Comparison of ENCODE assay signal across 12 cellular contexts in genomic region chr1:221117548-221117951, GRCh38.
DNase-seq lines count a peak whose midpoint lies in the region; ATAC-seq and TF ChIP-seq lines count a peak whose summit lies in the region.
"Had no signal": no experiment of that assay in that cellular context is flagged by ENCODE, and none has a peak within 500 bp of the region (broad histone marks: within the 10 kb centered on the region; RNA-seq: fewer than 3 reads in every experiment).

No MANE protein-coding gene starts in this region.

- H3K18ac ChIP-seq in mesenchymal stem cell (ENCODE audit: low read depth in 1 of 2, low read length in 2 of 2) = peak overlapping the region in 1 of 2 experiments; percentile 12

- DNase-seq in AG08396 (ENCODE audit: low spot score) (peak; percentile 67), MV-4-11 (lab: John Stamatoyannopoulos, UW) (peak; percentile 54), dermis blood vessel endothelial cell (peak; percentile 29), mesenchymal stem cell (peak; percentile 84), mesenteric fat pad (ENCODE audit: low spot score) (no peak), CD14-positive monocyte (ENCODE audit: low spot score) (no peak)
- DNase-seq: CD8-positive, alpha-beta memory T cell; esophagus squamous epithelium; SW 1271 had no signal

- H3K9ac ChIP-seq in mesenchymal stem cell (ENCODE audit: low read length) = peak overlapping the region; percentile 17

- H2AFZ ChIP-seq in mesenchymal stem cell (ENCODE audit: low read depth, low read length) = no peak overlapping the region

- H3K27me3 ChIP-seq in mesenchymal stem cell (ENCODE audit: control insufficient read depth in 1 of 2, insufficient read depth in 1 of 2, low read length in 2 of 2) = peaks cover 0 to 8% of the 10 kb centered on the region in 2 experiments
- H3K27me3 ChIP-seq: esophagus squamous epithelium had no signal

- H3K27ac ChIP-seq in mesenchymal stem cell (ENCODE audit: low read length, poor library complexity, severe bottlenecking) = peak overlapping the region; percentile 96

- WGBS in mesenchymal stem cell = 15% methylated on average over 3 of the region's 3 CpGs

- H3K4me1 ChIP-seq in mesenchymal stem cell (ENCODE audit: control insufficient read depth, insufficient read depth, low read depth, low read length) = peaks cover 4% of the 10 kb centered on the region

- no peak overlapping the region for H3K4me3 ChIP-seq in mesenchymal stem cell (ENCODE audit: insufficient read depth in 1 of 2, low read depth in 1 of 2, low read length in 2 of 2)
- H3K4me3 ChIP-seq: esophagus squamous epithelium had no signal

- ATAC-seq in GM18909 (IDR thresholded peaks at IDR 0.05; ENCODE audit: poor library complexity, unreplicated experiment) (no peak), GM18873 (IDR thresholded peaks at IDR 0.05; ENCODE audit: low FRiP score, unreplicated experiment) (no peak)

- H4K8ac ChIP-seq in mesenchymal stem cell (ENCODE audit: low read length) = no peak overlapping the region

- H3K4me3 Mint-ChIP-seq in CD14-positive monocyte = peak overlapping the region in 1 of 2 donors; percentile 9
- H3K4me3 Mint-ChIP-seq: activated T-helper 1 cell treated with anti-CD3 and anti-CD28 coated beads, Interleukin-12 subunit alpha, Interleukin-12 subunit beta, Interleukin-2, Interleukin-4 antibody, amounts not matched to agents 30 ng/mL and 10 ng/mL and 1 ng/mL, durations not matched to agents 14 hours and 24 hours and 36 hours; CD8-positive, alpha-beta memory T cell had no signal

- H3K4ac ChIP-seq in mesenchymal stem cell (ENCODE audit: low read depth in 1 of 2, low read length in 2 of 2) = no peak overlapping the region

- H2BK5ac ChIP-seq in mesenchymal stem cell (ENCODE audit: low read depth, low read length, poor library complexity, severe bottlenecking) = no peak overlapping the region

- peaks cover 9% of the 10 kb centered on the region for H3K9me3 ChIP-seq in mesenchymal stem cell (ENCODE audit: control insufficient read depth, low read length)
- H3K9me3 ChIP-seq: esophagus squamous epithelium had no signal

- peaks cover 3 to 5% of the 10 kb centered on the region in 2 donors for H3K36me3 Mint-ChIP-seq in CD14-positive monocyte
- H3K36me3 Mint-ChIP-seq: CD8-positive, alpha-beta memory T cell had no signal

- no peaks in the 10 kb centered on the region for H3K79me1 ChIP-seq in mesenchymal stem cell (replicated peaks; ENCODE audit: low read length, poor library complexity, severe bottlenecking)

- H3K14ac ChIP-seq in mesenchymal stem cell (ENCODE audit: low read length in 2 of 2) = no peak overlapping the region

- intact Hi-C loops in CD14-positive monocyte (cut with micrococcal nuclease) = loop anchor here in 1 of 2 donors (10.0 kb wide), 1 partner anchor 87 kb away; no protein-coding TSS in a partner anchor

- no peak overlapping the region for H3K23ac ChIP-seq in mesenchymal stem cell (ENCODE audit: low read length in 2 of 2)

- no peak overlapping the region for H2BK120ac ChIP-seq in mesenchymal stem cell (ENCODE audit: low read depth, low read length)

- no peak overlapping the region for H3K4me2 ChIP-seq in mesenchymal stem cell (ENCODE audit: low read length, poor library complexity, severe bottlenecking)

- H3K27ac Mint-ChIP-seq in CD14-positive monocyte = peak overlapping the region in 2 of 7 donors; percentile 35 to 48
- H3K27ac Mint-ChIP-seq: activated T-helper 1 cell treated with anti-CD3 and anti-CD28 coated beads, Interleukin-12 subunit alpha, Interleukin-12 subunit beta, Interleukin-2, Interleukin-4 antibody, amounts not matched to agents 30 ng/mL and 10 ng/mL and 1 ng/mL, durations not matched to agents 14 hours and 24 hours and 36 hours; CD8-positive, alpha-beta memory T cell had no signal

- peaks cover 10% of the 10 kb centered on the region for H3K4me1 Mint-ChIP-seq in CD14-positive monocyte
- H3K4me1 Mint-ChIP-seq: CD8-positive, alpha-beta memory T cell had no signal

- H2BK15ac ChIP-seq in mesenchymal stem cell (ENCODE audit: low read depth, poor library complexity, severe bottlenecking) = no peak overlapping the region

- H2BK12ac ChIP-seq in mesenchymal stem cell (ENCODE audit: low read length in 2 of 2) = no peak overlapping the region

- H2AK5ac ChIP-seq in mesenchymal stem cell (ENCODE audit: low read length, severe bottlenecking) = no peak overlapping the region

- no peak overlapping the region for H4K91ac ChIP-seq in mesenchymal stem cell (ENCODE audit: low read length)

- peaks cover 6 to 15% (median 8%) of the 10 kb centered on the region in 7 donors for H3K9me3 Mint-ChIP-seq in CD14-positive monocyte
- H3K9me3 Mint-ChIP-seq: activated T-helper 1 cell treated with anti-CD3 and anti-CD28 coated beads, Interleukin-12 subunit alpha, Interleukin-12 subunit beta, Interleukin-2, Interleukin-4 antibody, amounts not matched to agents 30 ng/mL and 10 ng/mL and 1 ng/mL, durations not matched to agents 14 hours and 24 hours and 36 hours had no signal

- H3K36me3 ChIP-seq in mesenchymal stem cell (ENCODE audit: control insufficient read depth in 1 of 2, insufficient read depth in 2 of 2, low read depth in 1 of 2, low read length in 2 of 2) = no peaks in the 10 kb centered on the region
- H3K36me3 ChIP-seq: esophagus squamous epithelium had no signal

- peaks cover 0 to 4% (median 3%) of the 10 kb centered on the region in 3 donors for H3K27me3 Mint-ChIP-seq in CD14-positive monocyte (ENCODE audit: low read depth in 3 of 3)

- no peak for TF ChIP-seq CTCF in CD14-positive monocyte (IDR thresholded peaks at IDR 0.05)

Comparison
In these comparisons a context has a peak if more than half of its experiments do, and no peak if none do; other contexts are left out.
1. DNase-seq: peak in AG08396 (single experiment), MV-4-11 (single experiment), dermis blood vessel endothelial cell (single experiment) and mesenchymal stem cell (single experiment); none in mesenteric fat pad (single experiment) and CD14-positive monocyte (single experiment).